In the genomic region with DNA sequence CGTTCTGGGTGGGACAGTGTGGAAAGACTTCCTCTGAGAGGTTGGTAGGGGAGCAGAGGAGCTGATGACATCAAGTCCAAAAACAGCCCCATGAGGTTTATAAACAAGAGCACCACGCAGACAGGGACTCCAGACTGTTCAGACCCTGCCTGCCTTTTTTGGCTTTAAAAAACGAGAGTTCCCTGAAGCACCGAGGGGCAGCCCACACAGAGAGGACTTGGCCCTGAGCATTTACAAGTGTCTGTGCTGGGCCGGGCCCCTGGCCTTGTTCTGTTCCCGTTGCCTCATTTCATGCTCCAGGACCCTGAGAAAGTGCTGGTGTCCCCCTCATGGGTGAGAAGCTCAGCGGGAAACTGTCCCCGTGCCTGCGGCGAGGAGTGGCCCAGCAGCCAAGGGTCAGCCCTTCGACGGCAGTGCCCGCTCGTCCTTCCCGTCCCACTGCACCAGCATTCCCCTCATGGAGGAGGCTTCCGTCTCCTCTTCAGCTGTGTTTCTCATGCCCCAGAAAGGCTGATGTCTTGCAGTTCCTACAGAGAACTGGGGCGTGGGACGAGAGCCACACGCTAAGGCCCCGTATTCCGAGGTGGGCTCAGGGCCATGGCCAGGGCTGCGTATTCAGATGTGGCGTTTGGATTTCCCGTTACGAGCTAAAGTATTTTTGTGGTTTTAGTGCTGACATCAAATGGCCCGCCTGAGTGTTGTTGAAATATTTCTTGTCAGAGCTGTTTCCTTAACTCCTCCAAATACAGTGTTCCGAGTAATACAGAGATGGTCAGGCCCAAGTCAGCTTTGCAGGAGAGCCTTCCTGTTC, we compare ENCODE assay signal across 11 cellular contexts.
DNase-seq lines count a peak whose midpoint lies in the region; TF ChIP-seq lines count a peak whose summit lies in the region.
"Had no signal": no experiment of that assay in that cellular context is flagged by ENCODE, and none has a peak within 500 bp of the region (broad histone marks: within the 10 kb centered on the region; RNA-seq: fewer than 3 reads in every experiment).

No MANE protein-coding gene starts in this region.

- peak overlapping the region; percentile 5; the same call in 1 of the 2 replicates for H3K27ac Mint-ChIP-seq in HFFc6
- H3K27ac Mint-ChIP-seq: activated CD8-positive, alpha-beta memory T cell treated with anti-CD3 and anti-CD28 coated beads, Interleukin-2, amount 10 ng/mL, durations not matched to agents 7 days and 5 days had no signal

- H3K36me3 ChIP-seq in esophagus squamous epithelium: peaks cover 0 to 35% (median 0%) of the 10 kb centered on the region in 3 donors
- peaks cover 5% of the 10 kb centered on the region for H3K36me3 ChIP-seq in muscle layer of colon (ENCODE audit: insufficient read depth, low read length)
- peaks cover 0 to 6% of the 10 kb centered on the region in 2 donors for H3K36me3 ChIP-seq in thyroid gland
- no peaks in the 10 kb centered on the region for H3K36me3 ChIP-seq in breast epithelium

- H3K36me3 Mint-ChIP-seq in HFFc6 (ENCODE audit: low read depth): peaks cover 5% of the 10 kb centered on the region

- peak overlapping the region in 3 of 4 donors; percentile 49 to 71 (median 55) for H3K27ac ChIP-seq in esophagus squamous epithelium
- peak overlapping the region; percentile 27 for H3K27ac ChIP-seq in muscle layer of colon (ENCODE audit: low read depth, low read length)
- H3K27ac ChIP-seq in thyroid gland: peak overlapping the region in 2 of 3 donors; percentile 42 to 60
- peak overlapping the region in 1 of 2 donors; percentile 85 for H3K27ac ChIP-seq in breast epithelium

- H3K4me1 ChIP-seq in esophagus squamous epithelium (peaks cover 0 to 34% (median 11%) of the 10 kb centered on the region in 3 donors), muscle layer of colon (ENCODE audit: insufficient read depth, low read length) (peaks cover 29% of the 10 kb centered on the region), thyroid gland (peaks cover 26 to 32% of the 10 kb centered on the region in 2 donors), breast epithelium (peaks cover 0 to 3% of the 10 kb centered on the region in 2 donors)

- peaks cover 7% of the 10 kb centered on the region; the same call in 1 of the 2 replicates for H3K9me3 Mint-ChIP-seq in HFFc6
- H3K9me3 Mint-ChIP-seq: naive thymus-derived CD4-positive, alpha-beta T cell had no signal

- H3K27me3 Mint-ChIP-seq in HFFc6 (ENCODE audit: insufficient read depth): no peaks in the 10 kb centered on the region
- H3K27me3 Mint-ChIP-seq: activated CD8-positive, alpha-beta memory T cell treated with anti-CD3 and anti-CD28 coated beads, Interleukin-2, amount 10 ng/mL, durations not matched to agents 7 days and 5 days; naive thymus-derived CD4-positive, alpha-beta T cell had no signal

- H3K4me1 Mint-ChIP-seq in HFFc6 (ENCODE audit: low read depth): peaks cover 4% of the 10 kb centered on the region; the same call in 1 of the 2 replicates

- intact Hi-C loops in esophagus squamous epithelium (cut with DNase I) (no loop called here), thyroid gland (cut with DNase I) (no loop called here), breast epithelium (cut with DNase I; ENCODE audit: low total_unique reads) (no loop called here)

- no peak overlapping the region for H3K4me3 Mint-ChIP-seq in HFFc6
- H3K4me3 Mint-ChIP-seq: activated CD8-positive, alpha-beta memory T cell treated with anti-CD3 and anti-CD28 coated beads, Interleukin-2, amount 10 ng/mL, durations not matched to agents 7 days and 5 days had no signal

- no peak for DNase-seq in HFFc6
- no peak for DNase-seq in esophagus squamous epithelium (lab: John Stamatoyannopoulos, UW)
- DNase-seq in thyroid gland: peak in 1 of 2 donors; percentile 20
- no peak for DNase-seq in NOMO-1 (lab: John Stamatoyannopoulos, UW; ENCODE audit: unreplicated experiment in 2 of 2)
- no peak for DNase-seq in breast epithelium (ENCODE audit: low spot score in 2 of 2)
- no peak for DNase-seq in amniotic stem cell (lab: John Stamatoyannopoulos, UW)
- DNase-seq: activated CD8-positive, alpha-beta memory T cell treated with anti-CD3 and anti-CD28 coated beads, Interleukin-2, amount 10 ng/mL, durations not matched to agents 7 days and 5 days; HCEC 1CT; naive thymus-derived CD4-positive, alpha-beta T cell; NCI-H524 had no signal

- 67 to 75% methylated on average over 10 to 15 of the region's 27 CpGs for WGBS in esophagus squamous epithelium, 2 donors
- WGBS in thyroid gland, 2 donors: 57 to 62% methylated on average over 15 to 27 of the region's 27 CpGs

- H3K27me3 ChIP-seq in esophagus squamous epithelium (no peaks in the 10 kb centered on the region), muscle layer of colon (ENCODE audit: control insufficient read depth in 1 of 2, insufficient read depth in 2 of 2, low read length in 2 of 2) (no peaks in the 10 kb centered on the region), thyroid gland (no peaks in the 10 kb centered on the region), breast epithelium (no peaks in the 10 kb centered on the region)

- no peak overlapping the region for H3K9ac ChIP-seq in muscle layer of colon (ENCODE audit: low read length)

- H3K4me3 ChIP-seq in esophagus squamous epithelium: no peak overlapping the region
- H3K4me3 ChIP-seq in muscle layer of colon (ENCODE audit: low read depth in 1 of 2, low read length in 2 of 2): no peak overlapping the region
- H3K4me3 ChIP-seq in thyroid gland (replicated peaks in 1 of 3): no peak overlapping the region
- H3K4me3 ChIP-seq in breast epithelium: no peak overlapping the region

- TF ChIP-seq POLR2A in esophagus squamous epithelium (IDR thresholded peaks at IDR 0.05) (no peak), thyroid gland (IDR thresholded peaks at IDR 0.05) (no peak), breast epithelium (IDR thresholded peaks at IDR 0.05) (no peak)

- H3K9me3 ChIP-seq in esophagus squamous epithelium (no peaks in the 10 kb centered on the region), muscle layer of colon (ENCODE audit: low read length) (no peaks in the 10 kb centered on the region), thyroid gland (no peaks in the 10 kb centered on the region), breast epithelium (no peaks in the 10 kb centered on the region)

- TF ChIP-seq CTCF in HFFc6 (IDR thresholded peaks at IDR 0.05): no peak
- TF ChIP-seq CTCF in esophagus squamous epithelium (IDR thresholded peaks at IDR 0.05): no peak
- TF ChIP-seq CTCF in thyroid gland (IDR thresholded peaks at IDR 0.05): no peak
- no peak for TF ChIP-seq CTCF in breast epithelium (IDR thresholded peaks at IDR 0.05)
